ENCODE assay signal across 1 cellular context in genomic region chr13:82062772-82063171, GRCh38.
TF ChIP-seq lines count a peak whose summit lies in the region.

No MANE protein-coding gene starts in this region.

TF ChIP-seq in GM23338, 12 proteins besides CTCF, POLR2A, EP300 and RAD21 (continued from another document):
- TF ChIP-seq ZNF462 (CRISPR knock-in tag; IDR thresholded peaks at IDR 0.05) (no peak), ZNF114 (CRISPR knock-in tag; IDR thresholded peaks at IDR 0.05) (no peak)
